ENCODE assay signal across 8 cellular contexts in the genomic region with DNA sequence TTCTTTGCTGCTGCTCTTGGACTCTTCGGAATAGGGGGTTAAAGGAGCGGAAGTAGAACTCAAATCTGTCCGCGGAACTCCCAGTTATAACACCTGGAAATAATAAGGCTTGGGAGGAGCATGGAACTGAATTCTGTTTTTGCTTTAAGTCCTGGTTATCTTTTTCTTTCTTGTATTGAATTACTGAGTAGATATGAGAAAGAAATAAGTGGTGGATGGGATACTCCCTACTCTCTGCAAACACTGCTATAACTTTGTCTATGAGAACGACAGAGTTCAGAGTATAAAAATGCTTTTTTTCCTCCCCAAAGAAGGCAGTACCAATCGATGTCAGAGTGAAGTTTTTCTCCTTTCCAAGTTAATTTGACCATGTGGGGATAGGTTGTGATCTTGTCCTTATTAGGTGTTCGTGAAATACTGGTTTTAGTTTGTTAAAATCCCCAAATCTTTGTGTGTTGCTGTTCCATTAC. TPM values are rescaled to one million over a fixed set of nuclear protein-coding genes. Genes with fewer than 3 reads are reported as not detected.
DNase-seq lines count a peak whose midpoint lies in the region; ATAC-seq, FAIRE-seq and TF ChIP-seq lines count a peak whose summit lies in the region.

No MANE protein-coding gene starts in this region.

- FAIRE-seq in astrocyte (lab: Jason Lieb, UNC): peak; percentile 32

- peak overlapping the region; percentile 59 for H2AFZ ChIP-seq in astrocyte (ENCODE audit: low read depth, low read length)

- peak; percentile 42 for DNase-seq in NCI-H2196 (lab: John Stamatoyannopoulos, UW; ENCODE audit: unreplicated experiment)
- DNase-seq in NCI-H2196 treated with DMSO at 0.1 percent for 48 hours (lab: John Stamatoyannopoulos, UW; ENCODE audit: unreplicated experiment): no peak
- peak; percentile 43 for DNase-seq in NCI-H146 treated with DMSO at 0.1 percent for 48 hours (lab: John Stamatoyannopoulos, UW; ENCODE audit: unreplicated experiment)
- DNase-seq in astrocyte (ENCODE audit: low read depth): peak; percentile 46
- peak; percentile 17 for DNase-seq in iPS-NIHi11 (ENCODE audit: low spot score)
- DNase-seq in sciatic nerve (ENCODE audit: low spot score): no peak

- peaks cover 47% of the 10 kb centered on the region for H4K20me1 ChIP-seq in astrocyte (ENCODE audit: insufficient read depth, low read length)

- peaks cover 84% of the 10 kb centered on the region for H3K79me2 ChIP-seq in astrocyte (ENCODE audit: insufficient read depth, low read length)

- no peaks in the 10 kb centered on the region for H3K36me3 ChIP-seq in astrocyte (ENCODE audit: insufficient read depth, low read length)

- peak overlapping the region; percentile 90 for H3K27ac ChIP-seq in astrocyte (ENCODE audit: low read depth, low read length)

- H3K4me3 Mint-ChIP-seq in astrocyte (ENCODE audit: unreplicated experiment): peak overlapping the region; percentile 100
- peak overlapping the region; percentile 97 for H3K4me3 Mint-ChIP-seq in stimulated activated memory B cell treated with anti-CD40 and anti-IgM and Interleukin-4, amounts not matched to agents 10 μg/mL and 1 μg/mL and 100 μg/mL, for 72 hours

- H3K9me3 Mint-ChIP-seq in astrocyte (ENCODE audit: unreplicated experiment): peaks cover 4% of the 10 kb centered on the region
- H3K9me3 Mint-ChIP-seq in stimulated activated memory B cell treated with anti-CD40 and anti-IgM and Interleukin-4, amounts not matched to agents 10 μg/mL and 1 μg/mL and 100 μg/mL, for 72 hours: peaks cover under 1% of the 10 kb centered on the region

- no peaks in the 10 kb centered on the region for H3K9me3 ChIP-seq in astrocyte (ENCODE audit: insufficient read depth, low read depth, low read length)

- H3K4me3 ChIP-seq in astrocyte (ENCODE audit: insufficient read depth, low read depth, low read length): peak overlapping the region; percentile 100

- no peak for ATAC-seq in stimulated activated memory B cell treated with anti-CD40 and anti-IgM and Interleukin-4, amounts not matched to agents 10 μg/mL and 1 μg/mL and 100 μg/mL, for 72 hours
- ATAC-seq in GM21529 (IDR thresholded peaks at IDR 0.05; ENCODE audit: unreplicated experiment) (no peak), sciatic nerve (no peak)

- H3K4me2 ChIP-seq in astrocyte (ENCODE audit: low read length): peak overlapping the region; percentile 100

- peak overlapping the region; percentile 96 for H3K9ac ChIP-seq in astrocyte (ENCODE audit: low read length)

- H3K27ac Mint-ChIP-seq in astrocyte (ENCODE audit: unreplicated experiment): peak overlapping the region; percentile 98
- H3K27ac Mint-ChIP-seq in stimulated activated memory B cell treated with anti-CD40 and anti-IgM and Interleukin-4, amounts not matched to agents 10 μg/mL and 1 μg/mL and 100 μg/mL, for 72 hours: peak overlapping the region; percentile 99

- H3K4me1 ChIP-seq in astrocyte (ENCODE audit: insufficient read depth, low read length): peaks cover 18% of the 10 kb centered on the region

- H3K4me1 Mint-ChIP-seq in astrocyte (ENCODE audit: low read depth, unreplicated experiment): peaks cover 34% of the 10 kb centered on the region
- peaks cover 74% of the 10 kb centered on the region for H3K4me1 Mint-ChIP-seq in stimulated activated memory B cell treated with anti-CD40 and anti-IgM and Interleukin-4, amounts not matched to agents 10 μg/mL and 1 μg/mL and 100 μg/mL, for 72 hours

- H3K27me3 ChIP-seq in astrocyte (ENCODE audit: insufficient read depth, low read length): no peaks in the 10 kb centered on the region

- peaks cover 2% of the 10 kb centered on the region for H3K36me3 Mint-ChIP-seq in astrocyte (ENCODE audit: low read depth, unreplicated experiment)
- peaks cover 15% of the 10 kb centered on the region for H3K36me3 Mint-ChIP-seq in stimulated activated memory B cell treated with anti-CD40 and anti-IgM and Interleukin-4, amounts not matched to agents 10 μg/mL and 1 μg/mL and 100 μg/mL, for 72 hours

- no peak for TF ChIP-seq CTCF in astrocyte (IDR thresholded peaks at IDR 0.05; ENCODE audit: insufficient read depth, low read depth, low read length)

- H3K27me3 Mint-ChIP-seq in astrocyte (ENCODE audit: low read depth, unreplicated experiment): no peaks in the 10 kb centered on the region
- H3K27me3 Mint-ChIP-seq in stimulated activated memory B cell treated with anti-CD40 and anti-IgM and Interleukin-4, amounts not matched to agents 10 μg/mL and 1 μg/mL and 100 μg/mL, for 72 hours: no peaks in the 10 kb centered on the region

- intact Hi-C loops in sciatic nerve (cut with DNase I): no loop called here

RNA-seq across cellular contexts. Expression of a gene that starts 1.2 kb away (rescaled TPM):
- total RNA-seq in astrocyte (50.9 and 53.8 TPM in 2 replicates), sciatic nerve (30.3 TPM)

Comparison
In these comparisons a context has a peak if more than half of its experiments do, and no peak if none do; other contexts are left out.
1. DNase-seq: peak in NCI-H2196 (single experiment), NCI-H146 treated with DMSO at 0.1 percent for 48 hours (single experiment), astrocyte (single experiment) and iPS-NIHi11 (single experiment); none in NCI-H2196 treated with DMSO at 0.1 percent for 48 hours (single experiment) and sciatic nerve (single experiment).